Comparison of ENCODE assay signal across 19 cellular contexts in the genomic region with DNA sequence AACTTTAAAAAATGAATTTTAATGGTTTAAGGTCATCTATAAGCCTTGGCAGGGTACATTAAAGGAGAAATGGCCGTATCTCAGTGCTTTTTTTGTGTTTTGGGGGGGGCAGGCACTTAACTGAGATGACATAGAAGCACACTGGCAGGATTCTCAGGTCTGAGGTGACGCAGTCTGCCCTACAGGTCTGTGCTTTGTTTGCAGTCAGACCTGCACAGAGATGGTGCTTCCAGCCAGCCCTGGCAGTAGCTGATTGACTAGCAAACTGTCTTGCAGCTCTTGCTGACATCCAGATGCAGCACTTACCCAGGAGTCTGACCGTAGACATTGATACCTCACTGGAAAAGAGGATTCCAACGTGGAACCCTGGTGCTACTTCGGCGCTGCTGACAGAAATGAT.
"Had no signal": no experiment of that assay in that cellular context is flagged by ENCODE, and none has a peak within 500 bp of the region (broad histone marks: within the 10 kb centered on the region; RNA-seq: fewer than 3 reads in every experiment).

No MANE protein-coding gene starts in this region.

- H3K9me3 ChIP-seq: MG63, SK-N-SH had no signal

- H3K27ac ChIP-seq: RWPE1 had no signal

- H3K4me2 ChIP-seq: SK-N-SH had no signal

- H3K36me3 ChIP-seq: MG63 had no signal

- H3K27me3 ChIP-seq: MG63 had no signal

- DNase-seq: Karpas-422, KG1, MG63, NCI-H1092, NCI-H1105 treated with DMSO at 0.1 percent for 48 hours, NCI-H1417 treated with DMSO at 0.1 percent for 48 hours, NCI-H146, NCI-H1694 treated with DMSO at 0.1 percent for 48 hours, NCI-H1930, NCI-H2081, NCI-H2107, NCI-H2227 treated with DMSO at 0.1 percent for 48 hours, NCI-H524, NCI-H526 treated with DMSO at 0.1 percent for 48 hours, NCI-H774, SHP77, SK-N-SH, T-helper 1 cell had no signal

- H3K9ac ChIP-seq: SK-N-SH had no signal

- H3K9me2 ChIP-seq: SK-N-SH had no signal

- H3K4me3 ChIP-seq: MG63 had no signal
